ENCODE assay signal across 8 cellular contexts in the genomic region with DNA sequence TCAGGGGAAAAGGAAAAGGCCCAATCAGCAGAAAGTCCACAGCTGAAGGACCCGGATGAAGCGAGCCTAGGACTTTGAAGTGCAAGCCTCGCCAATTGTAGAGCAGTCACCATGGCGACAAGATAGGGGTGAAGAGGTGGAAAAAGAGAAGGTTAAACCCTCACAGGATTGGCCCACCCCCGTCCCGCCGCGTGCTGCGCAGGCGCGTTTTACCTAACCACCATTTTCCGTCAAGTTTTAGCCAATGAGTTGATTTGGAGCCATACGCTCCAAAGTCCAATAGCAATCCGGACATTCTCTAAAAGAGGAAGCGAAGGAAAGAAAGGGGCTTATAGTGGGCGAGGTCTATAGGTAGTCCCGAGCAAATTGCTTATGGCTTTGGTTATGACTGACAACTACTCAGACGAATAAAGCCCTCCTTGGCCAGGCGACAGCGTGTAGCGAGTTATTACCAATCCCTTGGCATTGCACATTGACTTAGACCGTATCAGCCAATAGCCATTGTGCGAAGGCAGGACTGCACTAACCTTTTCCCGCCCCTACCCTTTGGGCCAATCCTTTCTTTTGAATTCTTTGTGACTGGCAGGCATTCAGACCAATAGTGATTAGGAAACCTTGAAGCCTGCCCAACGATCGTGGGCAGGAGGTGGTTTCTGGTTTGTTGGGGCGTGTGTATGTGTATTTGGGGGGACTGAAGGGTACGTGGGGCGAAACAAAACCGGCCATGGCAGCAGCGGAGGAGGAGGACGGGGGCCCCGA. TPM values are rescaled to one million over a fixed set of nuclear protein-coding genes. Genes with fewer than 3 reads are reported as not detected.
DNase-seq lines count a peak whose midpoint lies in the region; ATAC-seq and TF ChIP-seq lines count a peak whose summit lies in the region.

A gene with protein sequence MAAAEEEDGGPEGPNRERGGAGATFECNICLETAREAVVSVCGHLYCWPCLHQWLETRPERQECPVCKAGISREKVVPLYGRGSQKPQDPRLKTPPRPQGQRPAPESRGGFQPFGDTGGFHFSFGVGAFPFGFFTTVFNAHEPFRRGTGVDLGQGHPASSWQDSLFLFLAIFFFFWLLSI (plus strand): TSS at position 618 of the 759 bp plus-strand sequence. CDS start 107 bp downstream, at position 725.

- ATAC-seq in GM21723 (IDR thresholded peaks at IDR 0.05; ENCODE audit: unreplicated experiment): peak; percentile 73
- peak; percentile 89 for ATAC-seq in Panc1
- ATAC-seq in esophagus mucosa: peak; percentile 89

- H3K36me3 ChIP-seq in Panc1 (ENCODE audit: control insufficient read depth, insufficient read depth, low read length) (0 out of 2 replicates have a peak, but pooled peaks cover 3% of the 10 kb centered on the region), muscle layer of colon (ENCODE audit: insufficient read depth, low read length) (peaks cover 32% of the 10 kb centered on the region)

- in situ Hi-C loops in Panc1 (cut with HindIII; ENCODE audit: low pct_unique_long_range_greater_than_20kb, low sequenced_read_pairs): no loop called here

- H3K27me3 ChIP-seq in Panc1 (ENCODE audit: control insufficient read depth, insufficient read depth, low read length): no peaks in the 10 kb centered on the region
- H3K27me3 ChIP-seq in muscle layer of colon (ENCODE audit: control insufficient read depth in 1 of 2, insufficient read depth in 2 of 2, low read length in 2 of 2): no peaks in the 10 kb centered on the region

- DNase-seq in DMS153 treated with DMSO at 0.1 percent for 48 hours (lab: John Stamatoyannopoulos, UW; ENCODE audit: unreplicated experiment) (peak; percentile 99), KG1 (lab: John Stamatoyannopoulos, UW) (peak; percentile 99), Panc1 (ENCODE audit: low read depth, low spot score) (peak; percentile 99)
- DNase-seq in activated T-cell treated with anti-CD3 and anti-CD28 coated beads, Interleukin-2, amount 50 U/mL, for 48 hours: peak; percentile 91
- peak; percentile 87 to 92 for DNase-seq in stimulated activated CD8-positive, alpha-beta memory T cell treated with anti-CD3 and anti-CD28 coated beads, Interleukin-7, amount 100 ng/mL, for 4 hours (ENCODE audit: low read depth in 2 of 2)

- H3K4me1 ChIP-seq in Panc1 (ENCODE audit: control insufficient read depth, insufficient read depth, low read length) (peaks cover 35% of the 10 kb centered on the region), muscle layer of colon (ENCODE audit: insufficient read depth, low read length) (peaks cover 47% of the 10 kb centered on the region)

- no peaks in the 10 kb centered on the region for H3K9me3 ChIP-seq in Panc1 (ENCODE audit: control insufficient read depth, insufficient read depth, low read depth, low read length)
- H3K9me3 ChIP-seq in muscle layer of colon (ENCODE audit: low read length): no peaks in the 10 kb centered on the region

- H3K27ac ChIP-seq in Panc1 (ENCODE audit: low read length): peak within 1 kb of the TSS; percentile 98
- H3K27ac ChIP-seq in muscle layer of colon (ENCODE audit: low read depth, low read length): peak within 1 kb of the TSS; percentile 100

- TF ChIP-seq CTCF in Panc1 (IDR thresholded peaks at IDR 0.05): no peak

- intact Hi-C loops in Panc1 (cut with micrococcal nuclease; ENCODE audit: unreplicated experiment): no loop called here

- POLR2A ChIA-PET in Panc1 (lab: Charles Lee): interaction anchor here (1.0 to 1.1 kb wide), 2 partner anchors 18 to 88 kb away, joined by 3 to 4 read pairs; no protein-coding TSS in a partner anchor

- CTCF ChIA-PET in Panc1 (lab: Charles Lee): interaction anchor here (0.6 to 1.4 kb wide), 2 partner anchors 14 to 18 kb away, joined by 3 read pairs; no protein-coding TSS in a partner anchor

- H3K9ac ChIP-seq in muscle layer of colon (ENCODE audit: low read length): peak within 1 kb of the TSS; percentile 73

- H3K4me3 ChIP-seq in Panc1 (ENCODE audit: low read depth in 2 of 2, low read length in 2 of 2) (peak within 1 kb of the TSS; percentile 61 to 64), muscle layer of colon (ENCODE audit: low read depth in 1 of 2, low read length in 2 of 2) (peak within 1 kb of the TSS; percentile 68 to 86)

- no TSS peak for BruUV-seq in Panc1 (replicated peaks; lab: Mats Ljungman, UMichigan)

RNA-seq across cellular contexts. Expression of the gene that starts here (rescaled TPM):
- total RNA-seq in Panc1 (2021; ENCODE audit: unreplicated experiment): 82.3 TPM
- polyA plus RNA-seq in Panc1 (2012; ENCODE audit: insufficient read length): 158 TPM
- 30.4 TPM for total RNA-seq in esophagus mucosa

Comparison
In these comparisons a context has a peak if more than half of its experiments do, and no peak if none do; other contexts are left out.
1. Peak in every context shown above with its lines: DNase-seq, ATAC-seq, H3K4me3 ChIP-seq and H3K27ac ChIP-seq.